ENCODE assay signal across 8 cellular contexts in the genomic region with DNA sequence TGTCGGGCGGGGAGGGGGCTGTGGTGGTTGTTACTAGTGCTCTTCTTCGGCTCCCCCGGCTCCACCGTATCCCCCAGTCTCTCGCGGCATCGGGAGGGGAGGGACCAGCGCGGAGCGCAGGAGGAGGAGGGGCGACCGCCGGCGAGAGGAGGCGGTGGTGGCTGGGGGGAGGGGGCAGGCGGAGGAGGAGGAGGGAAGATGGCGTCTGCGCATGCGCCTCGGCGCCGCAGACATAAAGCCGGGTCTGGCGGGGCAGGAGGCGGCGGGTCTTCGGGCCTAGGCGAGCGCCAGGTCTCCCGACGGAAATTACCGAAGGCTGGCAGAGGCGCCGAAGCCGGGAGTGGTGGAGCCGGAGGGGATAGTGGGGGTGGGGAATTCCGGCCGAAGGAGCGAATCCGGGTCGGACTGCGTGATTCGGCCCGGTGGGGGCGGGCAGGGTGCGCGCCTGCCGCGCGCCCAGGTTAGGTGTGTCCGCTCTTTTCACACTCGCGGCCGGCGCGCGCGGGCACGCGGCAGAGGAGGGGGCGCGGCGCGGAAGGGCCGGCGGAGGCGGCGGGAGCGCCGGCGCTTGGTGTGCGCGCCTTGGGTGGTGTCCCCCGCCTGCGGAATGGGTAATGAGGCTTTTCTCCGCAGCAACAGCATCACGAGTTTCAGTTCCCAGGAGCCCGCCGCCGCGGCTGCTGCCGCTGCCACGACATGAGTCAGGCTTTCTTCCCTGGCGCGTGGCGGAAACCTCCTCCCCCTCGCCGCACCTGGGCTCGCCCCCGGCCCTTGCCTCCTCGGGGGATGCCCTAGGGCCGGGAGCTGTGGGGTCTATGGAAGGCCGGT. TPM values are rescaled to one million over a fixed set of nuclear protein-coding genes. Genes with fewer than 3 reads are reported as not detected.
DNase-seq lines count a peak whose midpoint lies in the region; ATAC-seq and TF ChIP-seq lines count a peak whose summit lies in the region.

No MANE protein-coding gene starts in this region.

- peak overlapping the region; percentile 71 for H3K4me3 ChIP-seq in fibroblast of the aortic adventitia (ENCODE audit: low read depth, low read length)

- peaks cover 37% of the 10 kb centered on the region for H3K4me1 Mint-ChIP-seq in nephron

- CTCF ChIA-PET in RWPE1 (lab: Yijun Ruan, JAX), result no interaction called here

- DNase-seq in EH (ENCODE audit: low read depth) (peak; percentile 97), H4 (ENCODE audit: low spot score) (peak; percentile 87), LoVo (ENCODE audit: low spot score) (peak; percentile 97), RWPE1 (ENCODE audit: low spot score) (peak; percentile 93), fibroblast of the aortic adventitia (ENCODE audit: low read depth) (peak; percentile 97)
- peak; percentile 94 for DNase-seq in activated effector memory CD4-positive, alpha-beta T cell treated with Interleukin-2 at 50 U/mL for 16 hours
- DNase-seq in stimulated activated naive CD8-positive, alpha-beta T cell treated with anti-CD3 and anti-CD28 coated beads, Interleukin-15, Interleukin-2, amounts not matched to agents 100 U/mL and 50 U/mL, for 24 hours, result peak; percentile 97

- H3K9me3 Mint-ChIP-seq in nephron, result no peaks in the 10 kb centered on the region

- H3K27ac Mint-ChIP-seq in nephron, result peak overlapping the region; percentile 90 to 93 (median 90)

- H3K36me3 Mint-ChIP-seq in nephron (ENCODE audit: low read depth), result peaks cover 23% of the 10 kb centered on the region

- peak; percentile 70 for ATAC-seq in stimulated activated naive CD8-positive, alpha-beta T cell treated with anti-CD3 and anti-CD28 coated beads, Interleukin-15, Interleukin-2, amounts not matched to agents 100 U/mL and 50 U/mL, for 24 hours

- H3K27me3 Mint-ChIP-seq in nephron (ENCODE audit: low read depth), result no peaks in the 10 kb centered on the region

- POLR2A ChIA-PET in RWPE1 (lab: Yijun Ruan, JAX; ENCODE audit: low non-redundant PET), result no interaction called here

- peak overlapping the region; percentile 96 for H3K27ac ChIP-seq in RWPE1

- no peak for TF ChIP-seq CTCF in RWPE1 (conservative IDR thresholded peaks at IDR 0.05; ENCODE audit: low read depth)
- no peak for TF ChIP-seq CTCF in fibroblast of the aortic adventitia (IDR thresholded peaks at IDR 0.05; ENCODE audit: insufficient read depth, low read length)
- no peak for TF ChIP-seq CTCF in nephron (IDR thresholded peaks at IDR 0.05; ENCODE audit: unreplicated experiment in 3 of 3)

- peak overlapping the region; percentile 87 to 95 (median 90) for H3K4me3 Mint-ChIP-seq in nephron

RNA-seq across cellular contexts. Expression of gene TSC22D1, which starts 1.3 kb away (rescaled TPM):
- 30.1 and 35.9 TPM in 2 replicates for total RNA-seq in H4 (2014; rRNA removed; shearing (Covaris generic))
- total RNA-seq in fibroblast of the aortic adventitia (ENCODE audit: low replicate concordance), result 48.6 and 94.5 TPM in 2 replicates

Comparison
In these comparisons a context has a peak if more than half of its experiments do, and no peak if none do; other contexts are left out.
1. Peak in every context shown above with its lines: DNase-seq, ATAC-seq, H3K4me3 ChIP-seq and H3K27ac ChIP-seq.